12 cellular contexts compared by ENCODE assay signal in genomic region chr5:132498686-132499271, GRCh38. TPM values are rescaled to one million over a fixed set of nuclear protein-coding genes. Genes with fewer than 3 reads are reported as not detected.
DNase-seq lines count a peak whose midpoint lies in the region; ATAC-seq and TF ChIP-seq lines count a peak whose summit lies in the region.
"Had no signal": no experiment of that assay in that cellular context is flagged by ENCODE, and none has a peak within 500 bp of the region (broad histone marks: within the 10 kb centered on the region; RNA-seq: fewer than 3 reads in every experiment).

No MANE protein-coding gene starts in this region.

- ATAC-seq in HG02759 (IDR thresholded peaks at IDR 0.05; ENCODE audit: unreplicated experiment) (no peak), GM21367 (IDR thresholded peaks at IDR 0.05; ENCODE audit: unreplicated experiment) (no peak)

- H3K4me3 ChIP-seq in SJSA1 (no peak overlapping the region), skin epidermis (no peak overlapping the region)

- peaks cover 48% of the 10 kb centered on the region for H3K4me1 ChIP-seq in SJSA1 (replicated peaks)

- H3K27ac ChIP-seq in SJSA1 (peak overlapping the region; percentile 95), skin epidermis (peak overlapping the region in 15 of 21 experiments; percentile 85 to 100 (median 94))

- H3K9me3 ChIP-seq in SJSA1 (replicated peaks) = no peaks in the 10 kb centered on the region

- TF ChIP-seq CTCF in GM10266 (IDR thresholded peaks at IDR 0.05; ENCODE audit: control insufficient read depth, insufficient read depth, low read depth, missing control alignments) = no peak

- DNase-seq in GM10266 (ENCODE audit: extremely low spot score) (peak; percentile 9), SJSA1 (ENCODE audit: low read depth in 1 of 2, low spot score in 2 of 2) (peak in 1 of 2 experiments; percentile 27), glomerular visceral epithelial cell (ENCODE audit: extremely low spot score) (peak; percentile 71), germinal center (ENCODE audit: low spot score) (no peak), occipital lobe (lab: John Stamatoyannopoulos, UW) (no peak)
- DNase-seq: hippocampal formation; NCI-H345; stimulated activated CD4-positive, alpha-beta T cell treated with anti-CD3 and anti-CD28 coated beads, Interleukin-12 subunit alpha, Interleukin-12 subunit beta, amount 100 ng/mL, for 4 hours had no signal

- H3K27me3 ChIP-seq in SJSA1 (replicated peaks) = no peaks in the 10 kb centered on the region

- H3K36me3 ChIP-seq in SJSA1 = no peaks in the 10 kb centered on the region

RNA-seq across cellular contexts. Expression of gene IRF1, which starts 8.2 kb away (rescaled TPM):
- total RNA-seq in SJSA1 (2014; rRNA removed; shearing (Covaris generic)) = 16.0 and 18.4 TPM in 2 replicates
- total RNA-seq in occipital lobe = 2.0 TPM

RNA-seq across cellular contexts. Expression of gene IL5, which starts 44.5 kb away (rescaled TPM):
- total RNA-seq in SJSA1 (2014; rRNA removed; shearing (Covaris generic)) = not detected in 2 replicates
- not detected for total RNA-seq in occipital lobe
- total RNA-seq: ureter had no signal

RNA-seq across cellular contexts. Expression of gene RAD50, which starts 58.0 kb away (rescaled TPM):
- 12.0 and 17.9 TPM in 2 replicates for total RNA-seq in SJSA1 (2014; rRNA removed; shearing (Covaris generic))
- total RNA-seq in occipital lobe = 39.3 TPM

Comparison
In these comparisons a context has a peak if more than half of its experiments do, and no peak if none do; other contexts are left out.
1. DNase-seq: peak in GM10266 (single experiment) and glomerular visceral epithelial cell (single experiment); none in germinal center (single experiment) and occipital lobe (single experiment).